ENCODE assay signal across 9 cellular contexts in the genomic region with DNA sequence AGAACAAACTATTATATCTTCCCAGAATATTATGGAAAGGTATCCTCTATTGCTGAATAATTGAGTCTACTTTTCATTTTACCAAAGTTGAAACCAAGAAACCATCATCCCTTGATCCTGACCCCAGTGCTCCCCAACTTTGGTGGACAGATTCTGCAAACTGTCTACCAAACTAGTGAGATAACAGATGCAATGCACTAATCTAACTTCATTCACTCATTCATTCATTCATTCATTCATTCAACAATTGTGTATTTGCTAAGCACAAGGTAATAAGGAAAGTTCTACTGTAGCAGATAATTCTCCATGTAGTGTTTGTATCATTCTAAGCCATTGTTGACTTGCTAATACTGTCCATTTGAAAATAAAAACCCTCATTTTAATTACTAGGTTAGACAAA.
"Had no signal": no experiment of that assay in that cellular context is flagged by ENCODE, and none has a peak within 500 bp of the region (broad histone marks: within the 10 kb centered on the region; RNA-seq: fewer than 3 reads in every experiment).

No MANE protein-coding gene starts in this region.

- FAIRE-seq: H1, H54, HepG2 had no signal

- DNase-seq: GM23248, H9, HCEC 1CT, KG1 had no signal

- H3K4me3 ChIP-seq: GM23248 had no signal

- H3K27ac Mint-ChIP-seq: H9, IgD-negative memory B cell had no signal

- H2AFZ ChIP-seq: GM23248 had no signal

- ATAC-seq: HepG2 had no signal

- H3K4me3 Mint-ChIP-seq: H9, IgD-negative memory B cell had no signal

- H3K9me3 Mint-ChIP-seq: H9 had no signal

- H3K4me1 Mint-ChIP-seq: IgD-negative memory B cell had no signal

- H3K36me3 Mint-ChIP-seq: IgD-negative memory B cell had no signal

- H3K27me3 Mint-ChIP-seq: IgD-negative memory B cell had no signal

- H3K9ac ChIP-seq: GM23248 had no signal

- H3K27ac ChIP-seq: GM23248, HL-60 had no signal
